In genomic region chr10:52956451-52956850, GRCh38 we compare ENCODE assay signal across 25 cellular contexts.
A peak's percentile ranks its signal among the peaks of the same experiment; 100 is the strongest.
DNase-seq lines count a peak whose midpoint lies in the region; ATAC-seq and TF ChIP-seq lines count a peak whose summit lies in the region.
"Had no signal": no experiment of that assay in that cellular context is flagged by ENCODE, and none has a peak within 500 bp of the region (broad histone marks: within the 10 kb centered on the region; RNA-seq: fewer than 3 reads in every experiment).

No MANE protein-coding gene starts in this region.

- H3K36me3 Mint-ChIP-seq in nephron (ENCODE audit: low read depth), result no peaks in the 10 kb centered on the region
- no peaks in the 10 kb centered on the region for H3K36me3 Mint-ChIP-seq in activated CD8-positive, alpha-beta T cell treated with anti-CD3 and anti-CD28 coated beads, Interleukin-2, amount 10 ng/mL, durations not matched to agents 7 days and 5 days (ENCODE audit: low read depth)
- H3K36me3 Mint-ChIP-seq: activated naive CD8-positive, alpha-beta T cell treated with anti-CD3 and anti-CD28 coated beads, Interleukin-2, amount 10 ng/mL, durations not matched to agents 7 days and 5 days; natural killer cell treated with Interleukin-12 subunit alpha and Interleukin-12 subunit beta and Interleukin-15 and Interleukin-18, amount 100 ng/mL, for 72 hours; stimulated activated memory B cell treated with anti-CD40 and anti-IgM and Interleukin-4, amounts not matched to agents 10 μg/mL and 1 μg/mL and 100 μg/mL, for 72 hours had no signal

- TF ChIP-seq POLR2A in esophagus squamous epithelium (IDR thresholded peaks at IDR 0.05), result no peak

- H3K36me3 ChIP-seq in GM23248 (ENCODE audit: low read depth), result no peaks in the 10 kb centered on the region
- no peaks in the 10 kb centered on the region for H3K36me3 ChIP-seq in esophagus squamous epithelium
- H3K36me3 ChIP-seq: BLaER1 treated with 17β-estradiol and CSF1 and Interleukin-3, amounts not matched to agents 10 nM and 100 nM; esophagus muscularis mucosa; suprapubic skin had no signal

- no peak overlapping the region for H3K9ac ChIP-seq in GM23248
- H3K9ac ChIP-seq: BLaER1 treated with 17β-estradiol and CSF1 and Interleukin-3, amounts not matched to agents 10 nM and 100 nM had no signal

- POLR2A ChIA-PET in activated CD8-positive, alpha-beta T cell treated with anti-CD3 and anti-CD28 coated beads, Interleukin-2, amount 10 ng/mL, durations not matched to agents 7 days and 5 days (lab: Charles Lee), result no interaction called here

- H3F3A ChIP-seq in GM23248 (ENCODE audit: insufficient read depth), result no peaks in the 10 kb centered on the region

- H3K27ac ChIP-seq in GM23248 (no peak overlapping the region), esophagus squamous epithelium (peak overlapping the region in 3 of 4 donors; percentile 16 to 48 (median 33))
- H3K27ac ChIP-seq: BLaER1 treated with 17β-estradiol and CSF1 and Interleukin-3, amounts not matched to agents 10 nM and 100 nM; body of pancreas; esophagus muscularis mucosa; suprapubic skin had no signal

- H3K27ac Mint-ChIP-seq in nephron, result peak overlapping the region; percentile 37 to 70 (median 52)
- no peak overlapping the region for H3K27ac Mint-ChIP-seq in activated CD8-positive, alpha-beta T cell treated with anti-CD3 and anti-CD28 coated beads, Interleukin-2, amount 10 ng/mL, durations not matched to agents 7 days and 5 days
- H3K27ac Mint-ChIP-seq: activated naive CD8-positive, alpha-beta T cell treated with anti-CD3 and anti-CD28 coated beads, Interleukin-2, amount 10 ng/mL, durations not matched to agents 7 days and 5 days; activated T-helper 2 cell treated with anti-CD3 and anti-CD28 coated beads, Interferon-gamma antibody, Interleukin-2, Interleukin-4, amounts not matched to agents 10 μg/mL and 5 μg/mL and 100 μg/mL, durations not matched to agents 14 hours and 24 hours and 36 hours; natural killer cell treated with Interleukin-12 subunit alpha and Interleukin-12 subunit beta and Interleukin-15 and Interleukin-18, amount 100 ng/mL, for 72 hours; stimulated activated memory B cell treated with anti-CD40 and anti-IgM and Interleukin-4, amounts not matched to agents 10 μg/mL and 1 μg/mL and 100 μg/mL, for 72 hours had no signal

- H3K4me3 Mint-ChIP-seq in nephron, result no peak overlapping the region
- no peak overlapping the region for H3K4me3 Mint-ChIP-seq in activated CD8-positive, alpha-beta T cell treated with anti-CD3 and anti-CD28 coated beads, Interleukin-2, amount 10 ng/mL, durations not matched to agents 7 days and 5 days
- H3K4me3 Mint-ChIP-seq: activated naive CD8-positive, alpha-beta T cell treated with anti-CD3 and anti-CD28 coated beads, Interleukin-2, amount 10 ng/mL, durations not matched to agents 7 days and 5 days; natural killer cell treated with Interleukin-12 subunit alpha and Interleukin-12 subunit beta and Interleukin-15 and Interleukin-18, amount 100 ng/mL, for 72 hours; stimulated activated memory B cell treated with anti-CD40 and anti-IgM and Interleukin-4, amounts not matched to agents 10 μg/mL and 1 μg/mL and 100 μg/mL, for 72 hours had no signal

- DNase-seq in GM23248 (peak; percentile 5), RKO (ENCODE audit: low spot score) (peak; percentile 32), esophagus squamous epithelium (lab: John Stamatoyannopoulos, UW) (no peak), DMS79 (lab: John Stamatoyannopoulos, UW) (no peak)
- DNase-seq in activated CD8-positive, alpha-beta T cell treated with anti-CD3 and anti-CD28 coated beads, Interleukin-2, amount 10 ng/mL, durations not matched to agents 7 days and 5 days, result no peak
- DNase-seq in activated effector memory CD4-positive, alpha-beta T cell treated with Interleukin-2 at 50 U/mL for 16 hours, result no peak
- no peak for DNase-seq in activated CD8-positive, alpha-beta memory T cell treated with anti-CD3 and anti-CD28 coated beads, Interleukin-2, amount 50 U/mL, for 48 hours
- DNase-seq: activated CD4-positive, alpha-beta T cell treated with anti-CD3 and anti-CD28 coated beads for 48 hours; activated CD8-positive, alpha-beta memory T cell treated with anti-CD3 and anti-CD28 coated beads, Interleukin-2, amount 50 U/mL, for 4 hours; activated naive CD8-positive, alpha-beta T cell treated with anti-CD3 and anti-CD28 coated beads, Interleukin-2, amount 10 ng/mL, durations not matched to agents 7 days and 5 days; body of pancreas; effector CD4-positive, alpha-beta T cell; Kasumi-1; midbrain; NCI-H1930; stimulated activated CD4-positive, alpha-beta T cell treated with anti-CD3 and anti-CD28 coated beads, Interleukin-2, amount 100 ng/mL, for 24 hours; T-helper 1 cell had no signal

- in situ Hi-C loops in GM23248 (cut with MboI), result no loop called here

- H3K4me3 ChIP-seq in GM23248 (no peak overlapping the region), esophagus squamous epithelium (no peak overlapping the region)
- H3K4me3 ChIP-seq: BLaER1 treated with 17β-estradiol and CSF1 and Interleukin-3, amounts not matched to agents 10 nM and 100 nM; body of pancreas; esophagus muscularis mucosa; suprapubic skin had no signal

- no peaks in the 10 kb centered on the region for H3K4me1 ChIP-seq in GM23248 (ENCODE audit: insufficient read depth)
- peaks cover 0 to 21% (median 0%) of the 10 kb centered on the region in 3 donors for H3K4me1 ChIP-seq in esophagus squamous epithelium
- H3K4me1 ChIP-seq: BLaER1 treated with 17β-estradiol and CSF1 and Interleukin-3, amounts not matched to agents 10 nM and 100 nM; body of pancreas; suprapubic skin had no signal

- no peaks in the 10 kb centered on the region for H3K9me2 ChIP-seq in GM23248 (ENCODE audit: insufficient read depth)

- H3K27me3 Mint-ChIP-seq in nephron (ENCODE audit: low read depth), result no peaks in the 10 kb centered on the region
- H3K27me3 Mint-ChIP-seq in activated CD8-positive, alpha-beta T cell treated with anti-CD3 and anti-CD28 coated beads, Interleukin-2, amount 10 ng/mL, durations not matched to agents 7 days and 5 days (ENCODE audit: low read depth), result no peaks in the 10 kb centered on the region
- H3K27me3 Mint-ChIP-seq: activated naive CD8-positive, alpha-beta T cell treated with anti-CD3 and anti-CD28 coated beads, Interleukin-2, amount 10 ng/mL, durations not matched to agents 7 days and 5 days; natural killer cell treated with Interleukin-12 subunit alpha and Interleukin-12 subunit beta and Interleukin-15 and Interleukin-18, amount 100 ng/mL, for 72 hours; stimulated activated memory B cell treated with anti-CD40 and anti-IgM and Interleukin-4, amounts not matched to agents 10 μg/mL and 1 μg/mL and 100 μg/mL, for 72 hours had no signal

- H3K9me3 Mint-ChIP-seq in nephron, result no peaks in the 10 kb centered on the region
- peaks cover 5% of the 10 kb centered on the region for H3K9me3 Mint-ChIP-seq in activated CD8-positive, alpha-beta T cell treated with anti-CD3 and anti-CD28 coated beads, Interleukin-2, amount 10 ng/mL, durations not matched to agents 7 days and 5 days (ENCODE audit: insufficient read depth)
- H3K9me3 Mint-ChIP-seq: activated naive CD8-positive, alpha-beta T cell treated with anti-CD3 and anti-CD28 coated beads, Interleukin-2, amount 10 ng/mL, durations not matched to agents 7 days and 5 days; natural killer cell treated with Interleukin-12 subunit alpha and Interleukin-12 subunit beta and Interleukin-15 and Interleukin-18, amount 100 ng/mL, for 72 hours; stimulated activated memory B cell treated with anti-CD40 and anti-IgM and Interleukin-4, amounts not matched to agents 10 μg/mL and 1 μg/mL and 100 μg/mL, for 72 hours had no signal

- H3K27me3 ChIP-seq in GM23248 (replicated peaks; ENCODE audit: insufficient read depth) (peaks cover 6% of the 10 kb centered on the region), esophagus squamous epithelium (no peaks in the 10 kb centered on the region)
- H3K27me3 ChIP-seq: BLaER1 treated with 17β-estradiol and CSF1 and Interleukin-3, amounts not matched to agents 10 nM and 100 nM; body of pancreas; esophagus muscularis mucosa; suprapubic skin had no signal

- WGBS in GM23248 (ENCODE audit: low coverage in 1 of 2, low lambda C conversion rate in 2 of 2, missing lambda C conversion rate in 2 of 2), 2 experiments, result 41% methylated on average over 3 of the region's 3 CpGs
- WGBS in esophagus squamous epithelium, 2 donors, result 36 to 51% methylated on average over 3 of the region's 3 CpGs

- TF ChIP-seq CTCF in esophagus squamous epithelium (IDR thresholded peaks at IDR 0.05) (no peak), nephron (IDR thresholded peaks at IDR 0.05; ENCODE audit: unreplicated experiment in 3 of 3) (no peak)

- intact Hi-C loops in esophagus squamous epithelium (cut with DNase I), result no loop called here

- ATAC-seq in activated CD8-positive, alpha-beta T cell treated with anti-CD3 and anti-CD28 coated beads, Interleukin-2, amount 10 ng/mL, durations not matched to agents 7 days and 5 days, result no peak
- ATAC-seq: body of pancreas; HCT116; natural killer cell treated with Interleukin-12 subunit alpha and Interleukin-12 subunit beta and Interleukin-15 and Interleukin-18, amount 100 ng/mL, for 72 hours; stimulated activated memory B cell treated with anti-CD40 and anti-IgM and Interleukin-4, amounts not matched to agents 10 μg/mL and 1 μg/mL and 100 μg/mL, for 72 hours had no signal

- no peaks in the 10 kb centered on the region for H3K79me2 ChIP-seq in GM23248 (ENCODE audit: insufficient read depth)

- no peak overlapping the region for H2AFZ ChIP-seq in GM23248

- no peaks in the 10 kb centered on the region; the same call in 1 of the 2 replicates for H4K20me1 ChIP-seq in GM23248 (ENCODE audit: insufficient read depth)
- H4K20me1 ChIP-seq: BLaER1 treated with 17β-estradiol and CSF1 and Interleukin-3, amounts not matched to agents 10 nM and 100 nM had no signal

- H3K4me2 ChIP-seq in GM23248 (ENCODE audit: unreplicated experiment), result no peak overlapping the region
- H3K4me2 ChIP-seq: BLaER1 treated with 17β-estradiol and CSF1 and Interleukin-3, amounts not matched to agents 10 nM and 100 nM had no signal

- CTCF ChIA-PET in activated CD8-positive, alpha-beta T cell treated with anti-CD3 and anti-CD28 coated beads, Interleukin-2, amount 10 ng/mL, durations not matched to agents 7 days and 5 days (lab: Charles Lee), result no interaction called here

- no peaks in the 10 kb centered on the region for H3K9me3 ChIP-seq in GM23248 (ENCODE audit: low read depth)
- no peaks in the 10 kb centered on the region for H3K9me3 ChIP-seq in esophagus squamous epithelium
- H3K9me3 ChIP-seq: BLaER1 treated with 17β-estradiol and CSF1 and Interleukin-3, amounts not matched to agents 10 nM and 100 nM; body of pancreas; esophagus muscularis mucosa; suprapubic skin had no signal

- H3K4me1 Mint-ChIP-seq in nephron, result peaks cover 42% of the 10 kb centered on the region
- no peaks in the 10 kb centered on the region for H3K4me1 Mint-ChIP-seq in activated CD8-positive, alpha-beta T cell treated with anti-CD3 and anti-CD28 coated beads, Interleukin-2, amount 10 ng/mL, durations not matched to agents 7 days and 5 days (ENCODE audit: low read depth)
- H3K4me1 Mint-ChIP-seq: activated naive CD8-positive, alpha-beta T cell treated with anti-CD3 and anti-CD28 coated beads, Interleukin-2, amount 10 ng/mL, durations not matched to agents 7 days and 5 days; stimulated activated memory B cell treated with anti-CD40 and anti-IgM and Interleukin-4, amounts not matched to agents 10 μg/mL and 1 μg/mL and 100 μg/mL, for 72 hours had no signal

Comparison
In these comparisons a context has a peak if more than half of its experiments do, and no peak if none do; other contexts are left out.
1. DNase-seq: peak in GM23248 (single experiment) and RKO (single experiment); none in esophagus squamous epithelium (single experiment), activated CD8-positive, alpha-beta T cell treated with anti-CD3 and anti-CD28 coated beads, Interleukin-2, amount 10 ng/mL, durations not matched to agents 7 days and 5 days (single experiment), activated effector memory CD4-positive, alpha-beta T cell treated with Interleukin-2 at 50 U/mL for 16 hours (single experiment), activated CD8-positive, alpha-beta memory T cell treated with anti-CD3 and anti-CD28 coated beads, Interleukin-2, amount 50 U/mL, for 48 hours (single experiment) and DMS79 (single experiment).